ENCODE assay signal across 10 cellular contexts in genomic region chr2:55111230-55111569, GRCh38.
DNase-seq lines count a peak whose midpoint lies in the region; ATAC-seq, FAIRE-seq and TF ChIP-seq lines count a peak whose summit lies in the region.
"Had no signal": no experiment of that assay in that cellular context is flagged by ENCODE, and none has a peak within 500 bp of the region (broad histone marks: within the 10 kb centered on the region; RNA-seq: fewer than 3 reads in every experiment).

No MANE protein-coding gene starts in this region.

- peaks cover 20 to 81% of the 10 kb centered on the region in 2 experiments for H3K4me1 ChIP-seq in SK-N-SH (ENCODE audit: control insufficient read depth in 1 of 2, insufficient read depth in 2 of 2, low read depth in 1 of 2, low read length in 1 of 2)
- H3K4me1 ChIP-seq in muscle layer of colon (ENCODE audit: insufficient read depth, low read length), result peaks cover 63% of the 10 kb centered on the region
- peaks cover 17 to 53% (median 40%) of the 10 kb centered on the region in 4 donors for H3K4me1 ChIP-seq in transverse colon
- H3K4me1 ChIP-seq in pancreas, result peaks cover 20 to 25% (median 22%) of the 10 kb centered on the region in 3 donors

- ATAC-seq in SK-N-SH treated with all-trans-retinoic acid at 6 μM for 48 hours (no peak), pancreas (no peak)

- in situ Hi-C loops in brain microvascular endothelial cell (cut with HindIII; ENCODE audit: low pct_ligation_motif_present, low sequenced_read_pairs), result no loop called here
- in situ Hi-C loops in transverse colon (cut with MboI; ENCODE audit: low pct_ligation_motif_present in 1 of 4, low pct_unique_long_range_greater_than_20kb in 1 of 4, low sequenced_read_pairs in 3 of 4), result no loop called here

- H3K27ac ChIP-seq in SK-N-SH (ENCODE audit: low read depth in 2 of 2, low read length in 1 of 2) (peak overlapping the region; percentile 81 to 87; a peak in 3 of 4 replicates), brain microvascular endothelial cell (peak overlapping the region; percentile 81), muscle layer of colon (ENCODE audit: low read depth, low read length) (peak overlapping the region; percentile 96), transverse colon (peak overlapping the region; percentile 82 to 90 (median 86)), pancreas (peak overlapping the region in 2 of 4 donors; percentile 19 to 68)

- H3K4me3 ChIP-seq in SK-N-SH (ENCODE audit: low read depth in 2 of 2, low read length in 1 of 2) (no peak overlapping the region), brain microvascular endothelial cell (ENCODE audit: low read depth, low read length) (no peak overlapping the region), muscle layer of colon (ENCODE audit: low read depth in 1 of 2, low read length in 2 of 2) (no peak overlapping the region), transverse colon (no peak overlapping the region), pancreas (no peak overlapping the region)
- H3K4me3 ChIP-seq: HAP-1 had no signal

- TF ChIP-seq CTCF in SK-N-SH (IDR thresholded peaks at IDR 0.05) (no peak), brain microvascular endothelial cell (IDR thresholded peaks at IDR 0.05; ENCODE audit: low read depth, low read length, missing control alignments) (no peak), transverse colon (IDR thresholded peaks at IDR 0.05) (no peak), pancreas (IDR thresholded peaks at IDR 0.05) (no peak)

- H3K9ac ChIP-seq in SK-N-SH, result peak overlapping the region; percentile 65
- no peak overlapping the region for H3K9ac ChIP-seq in muscle layer of colon (ENCODE audit: low read length)

- TF ChIP-seq POLR2A in transverse colon (IDR thresholded peaks at IDR 0.05), result no peak

- intact Hi-C loops in transverse colon (cut with DNase I; ENCODE audit: low total_unique reads) (no loop called here), pancreas (cut with DNase I) (no loop called here)

- H2AFZ ChIP-seq in SK-N-SH (ENCODE audit: low read depth), result no peak overlapping the region; the same call in 1 of the 2 replicates

- peaks cover 35% of the 10 kb centered on the region for H3F3A ChIP-seq in SK-N-SH (replicated peaks; ENCODE audit: insufficient read depth)

- no peaks in the 10 kb centered on the region for H4K20me1 ChIP-seq in SK-N-SH (ENCODE audit: insufficient read depth)

- peak overlapping the region; percentile 73 for H3K4me2 ChIP-seq in SK-N-SH

- H3K79me2 ChIP-seq in SK-N-SH (ENCODE audit: insufficient read depth), result no peaks in the 10 kb centered on the region

- FAIRE-seq in pancreas (lab: Jason Lieb, UNC), result no peak

- CTCF ChIA-PET in SK-N-SH (lab: Yijun Ruan, JAX), result no interaction called here

- H3K9me3 ChIP-seq in SK-N-SH (no peaks in the 10 kb centered on the region), muscle layer of colon (ENCODE audit: low read length) (no peaks in the 10 kb centered on the region), transverse colon (no peaks in the 10 kb centered on the region), pancreas (no peaks in the 10 kb centered on the region)
- H3K9me3 ChIP-seq: HAP-1 had no signal

- DNase-seq in SK-N-SH, result no peak
- DNase-seq in brain microvascular endothelial cell, result no peak
- DNase-seq in transverse colon, result no peak
- DNase-seq in pancreas, result no peak
- DNase-seq in islet precursor cell, result no peak
- no peak for DNase-seq in NCI-H128 (lab: John Stamatoyannopoulos, UW; ENCODE audit: unreplicated experiment)
- DNase-seq: NK-92 treated with Interleukin-12 subunit alpha and Interleukin-12 subunit beta, amount 100 ng/mL, for 24 hours had no signal

- H3K27me3 ChIP-seq in SK-N-SH (ENCODE audit: insufficient read depth) (no peaks in the 10 kb centered on the region), brain microvascular endothelial cell (replicated peaks) (no peaks in the 10 kb centered on the region), muscle layer of colon (ENCODE audit: control insufficient read depth in 1 of 2, insufficient read depth in 2 of 2, low read length in 2 of 2) (no peaks in the 10 kb centered on the region), transverse colon (no peaks in the 10 kb centered on the region), pancreas (no peaks in the 10 kb centered on the region)

- no peak for TF ChIP-seq EP300 in SK-N-SH (IDR thresholded peaks at IDR 0.05; ENCODE audit: borderline replicate concordance in 1 of 2, low read depth in 1 of 2, low read length in 1 of 2)
- TF ChIP-seq EP300 in transverse colon (IDR thresholded peaks at IDR 0.05; ENCODE audit: low read depth), result no peak

- no peak for TF ChIP-seq RAD21 in SK-N-SH (IDR thresholded peaks at IDR 0.05; ENCODE audit: low read length)

- H3K36me3 ChIP-seq in SK-N-SH (replicated peaks in 1 of 2; ENCODE audit: control insufficient read depth in 1 of 2, insufficient read depth in 2 of 2, low read length in 1 of 2), result no peaks in the 10 kb centered on the region
- no peaks in the 10 kb centered on the region for H3K36me3 ChIP-seq in brain microvascular endothelial cell (replicated peaks)
- no peaks in the 10 kb centered on the region for H3K36me3 ChIP-seq in muscle layer of colon (ENCODE audit: insufficient read depth, low read length)
- H3K36me3 ChIP-seq in transverse colon, result no peaks in the 10 kb centered on the region
- H3K36me3 ChIP-seq in pancreas, result no peaks in the 10 kb centered on the region
- H3K36me3 ChIP-seq: HAP-1 had no signal

- WGBS in SK-N-SH (ENCODE audit: low lambda C conversion rate), result 78% methylated on average over 4 of the region's 4 CpGs
- 44 to 86% methylated on average over 1 to 4 of the region's 4 CpGs for WGBS in transverse colon (ENCODE audit: low coverage in 1 of 2), 2 donors
- WGBS in pancreas, 2 donors, result 89 to 94% methylated on average over 4 of the region's 4 CpGs

- POLR2A ChIA-PET in SK-N-SH (lab: Yijun Ruan, JAX), result no interaction called here

- no peaks in the 10 kb centered on the region for H3K9me2 ChIP-seq in SK-N-SH

TF ChIP-seq in SK-N-SH, 30 proteins besides CTCF, POLR2A, EP300 and RAD21:
- no peak for TF ChIP-seq SIN3A (IDR thresholded peaks at IDR 0.05; ENCODE audit: borderline replicate concordance, low read depth, low read length)
- TF ChIP-seq MAX (IDR thresholded peaks at IDR 0.05; ENCODE audit: low read depth), result no peak
- TF ChIP-seq, protein P1, sequence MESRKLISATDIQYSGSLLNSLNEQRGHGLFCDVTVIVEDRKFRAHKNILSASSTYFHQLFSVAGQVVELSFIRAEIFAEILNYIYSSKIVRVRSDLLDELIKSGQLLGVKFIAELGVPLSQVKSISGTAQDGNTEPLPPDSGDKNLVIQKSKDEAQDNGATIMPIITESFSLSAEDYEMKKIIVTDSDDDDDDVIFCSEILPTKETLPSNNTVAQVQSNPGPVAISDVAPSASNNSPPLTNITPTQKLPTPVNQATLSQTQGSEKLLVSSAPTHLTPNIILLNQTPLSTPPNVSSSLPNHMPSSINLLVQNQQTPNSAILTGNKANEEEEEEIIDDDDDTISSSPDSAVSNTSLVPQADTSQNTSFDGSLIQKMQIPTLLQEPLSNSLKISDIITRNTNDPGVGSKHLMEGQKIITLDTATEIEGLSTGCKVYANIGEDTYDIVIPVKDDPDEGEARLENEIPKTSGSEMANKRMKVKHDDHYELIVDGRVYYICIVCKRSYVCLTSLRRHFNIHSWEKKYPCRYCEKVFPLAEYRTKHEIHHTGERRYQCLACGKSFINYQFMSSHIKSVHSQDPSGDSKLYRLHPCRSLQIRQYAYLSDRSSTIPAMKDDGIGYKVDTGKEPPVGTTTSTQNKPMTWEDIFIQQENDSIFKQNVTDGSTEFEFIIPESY (IDR thresholded peaks at IDR 0.05; ENCODE audit: borderline replicate concordance, low read depth), result no peak
TF ChIP-seq in SK-N-SH: peak in this region for 0.

TF ChIP-seq in SK-N-SH treated with all-trans-retinoic acid at 6 μM for 48 hours, 23 proteins besides CTCF, POLR2A, EP300 and RAD21 (continues in another document):
- TF ChIP-seq ZNF565 (CRISPR knock-in tag; conservative IDR thresholded peaks at IDR 0.05; ENCODE audit: low read depth) (no peak), ZNF8 (CRISPR knock-in tag; IDR thresholded peaks at IDR 0.05) (no peak)
- TF ChIP-seq, protein P2, sequence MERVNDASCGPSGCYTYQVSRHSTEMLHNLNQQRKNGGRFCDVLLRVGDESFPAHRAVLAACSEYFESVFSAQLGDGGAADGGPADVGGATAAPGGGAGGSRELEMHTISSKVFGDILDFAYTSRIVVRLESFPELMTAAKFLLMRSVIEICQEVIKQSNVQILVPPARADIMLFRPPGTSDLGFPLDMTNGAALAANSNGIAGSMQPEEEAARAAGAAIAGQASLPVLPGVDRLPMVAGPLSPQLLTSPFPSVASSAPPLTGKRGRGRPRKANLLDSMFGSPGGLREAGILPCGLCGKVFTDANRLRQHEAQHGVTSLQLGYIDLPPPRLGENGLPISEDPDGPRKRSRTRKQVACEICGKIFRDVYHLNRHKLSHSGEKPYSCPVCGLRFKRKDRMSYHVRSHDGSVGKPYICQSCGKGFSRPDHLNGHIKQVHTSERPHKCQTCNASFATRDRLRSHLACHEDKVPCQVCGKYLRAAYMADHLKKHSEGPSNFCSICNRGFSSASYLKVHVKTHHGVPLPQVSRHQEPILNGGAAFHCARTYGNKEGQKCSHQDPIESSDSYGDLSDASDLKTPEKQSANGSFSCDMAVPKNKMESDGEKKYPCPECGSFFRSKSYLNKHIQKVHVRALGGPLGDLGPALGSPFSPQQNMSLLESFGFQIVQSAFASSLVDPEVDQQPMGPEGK (CRISPR knock-in tag; IDR thresholded peaks at IDR 0.05; ENCODE audit: borderline replicate concordance), result no peak
- TF ChIP-seq, protein P3, sequence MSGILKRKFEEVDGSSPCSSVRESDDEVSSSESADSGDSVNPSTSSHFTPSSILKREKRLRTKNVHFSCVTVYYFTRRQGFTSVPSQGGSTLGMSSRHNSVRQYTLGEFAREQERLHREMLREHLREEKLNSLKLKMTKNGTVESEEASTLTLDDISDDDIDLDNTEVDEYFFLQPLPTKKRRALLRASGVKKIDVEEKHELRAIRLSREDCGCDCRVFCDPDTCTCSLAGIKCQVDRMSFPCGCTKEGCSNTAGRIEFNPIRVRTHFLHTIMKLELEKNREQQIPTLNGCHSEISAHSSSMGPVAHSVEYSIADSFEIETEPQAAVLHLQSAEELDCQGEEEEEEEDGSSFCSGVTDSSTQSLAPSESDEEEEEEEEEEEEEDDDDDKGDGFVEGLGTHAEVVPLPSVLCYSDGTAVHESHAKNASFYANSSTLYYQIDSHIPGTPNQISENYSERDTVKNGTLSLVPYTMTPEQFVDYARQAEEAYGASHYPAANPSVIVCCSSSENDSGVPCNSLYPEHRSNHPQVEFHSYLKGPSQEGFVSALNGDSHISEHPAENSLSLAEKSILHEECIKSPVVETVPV (CRISPR knock-in tag; IDR thresholded peaks at IDR 0.05), result no peak
